In the genomic region with DNA sequence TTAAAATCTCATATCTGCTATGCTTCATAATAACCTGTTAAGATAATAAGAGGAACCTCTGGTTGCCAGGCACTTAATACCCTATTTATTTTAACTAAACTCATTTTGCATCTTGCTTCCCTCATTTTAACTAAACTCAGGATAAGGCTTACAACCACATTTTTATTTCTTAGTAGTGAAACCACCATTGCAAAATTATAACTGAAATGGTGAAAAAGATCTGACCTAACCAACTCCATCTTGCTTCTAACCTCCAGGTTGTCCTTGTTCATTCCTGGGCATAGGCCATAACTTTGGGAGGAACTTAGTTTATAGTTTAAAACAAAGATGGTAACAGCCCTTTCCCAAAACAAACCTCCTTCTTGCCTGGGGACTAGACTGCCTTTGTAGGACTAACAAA, we compare ENCODE assay signal across 1 cellular context.
TF ChIP-seq lines count a peak whose summit lies in the region.

No MANE protein-coding gene starts in this region.

TF ChIP-seq in SK-N-SH, 30 proteins besides CTCF, POLR2A, EP300 and RAD21:
- TF ChIP-seq GABPA (IDR thresholded peaks at IDR 0.05; ENCODE audit: low read depth) (no peak), ELF1 (IDR thresholded peaks at IDR 0.05) (no peak), GATA2 (CRISPR knock-in tag; IDR thresholded peaks at IDR 0.05) (no peak), POLR2AphosphoS5 (IDR thresholded peaks at IDR 0.05; ENCODE audit: low read depth, low read length) (no peak), RCOR1 (IDR thresholded peaks at IDR 0.05; ENCODE audit: low read length) (no peak), FOSL2 (IDR thresholded peaks at IDR 0.05; ENCODE audit: borderline replicate concordance, low read depth) (no peak), FOXJ3 (CRISPR knock-in tag; IDR thresholded peaks at IDR 0.05) (no peak), USF2 (IDR thresholded peaks at IDR 0.05; ENCODE audit: borderline replicate concordance, low read depth, low read length) (no peak), SMC3 (IDR thresholded peaks at IDR 0.05; ENCODE audit: low read depth, low read length) (no peak), JUND (IDR thresholded peaks at IDR 0.05) (no peak), MXI1 (IDR thresholded peaks at IDR 0.05; ENCODE audit: low read depth, low read length) (no peak), IRF3 (IDR thresholded peaks at IDR 0.05; ENCODE audit: low read depth, low read length) (no peak)
- TF ChIP-seq, protein P1, sequence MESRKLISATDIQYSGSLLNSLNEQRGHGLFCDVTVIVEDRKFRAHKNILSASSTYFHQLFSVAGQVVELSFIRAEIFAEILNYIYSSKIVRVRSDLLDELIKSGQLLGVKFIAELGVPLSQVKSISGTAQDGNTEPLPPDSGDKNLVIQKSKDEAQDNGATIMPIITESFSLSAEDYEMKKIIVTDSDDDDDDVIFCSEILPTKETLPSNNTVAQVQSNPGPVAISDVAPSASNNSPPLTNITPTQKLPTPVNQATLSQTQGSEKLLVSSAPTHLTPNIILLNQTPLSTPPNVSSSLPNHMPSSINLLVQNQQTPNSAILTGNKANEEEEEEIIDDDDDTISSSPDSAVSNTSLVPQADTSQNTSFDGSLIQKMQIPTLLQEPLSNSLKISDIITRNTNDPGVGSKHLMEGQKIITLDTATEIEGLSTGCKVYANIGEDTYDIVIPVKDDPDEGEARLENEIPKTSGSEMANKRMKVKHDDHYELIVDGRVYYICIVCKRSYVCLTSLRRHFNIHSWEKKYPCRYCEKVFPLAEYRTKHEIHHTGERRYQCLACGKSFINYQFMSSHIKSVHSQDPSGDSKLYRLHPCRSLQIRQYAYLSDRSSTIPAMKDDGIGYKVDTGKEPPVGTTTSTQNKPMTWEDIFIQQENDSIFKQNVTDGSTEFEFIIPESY (IDR thresholded peaks at IDR 0.05; ENCODE audit: borderline replicate concordance, low read depth), result no peak
- TF ChIP-seq, protein P2, sequence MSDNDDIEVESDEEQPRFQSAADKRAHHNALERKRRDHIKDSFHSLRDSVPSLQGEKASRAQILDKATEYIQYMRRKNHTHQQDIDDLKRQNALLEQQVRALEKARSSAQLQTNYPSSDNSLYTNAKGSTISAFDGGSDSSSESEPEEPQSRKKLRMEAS (IDR thresholded peaks at IDR 0.05; ENCODE audit: low read depth), result no peak
